ENCODE assay signal across 28 cellular contexts in genomic region chr21:21845901-21846396, GRCh38.
"Had no signal": no experiment of that assay in that cellular context is flagged by ENCODE, and none has a peak within 500 bp of the region (broad histone marks: within the 10 kb centered on the region; RNA-seq: fewer than 3 reads in every experiment).

No MANE protein-coding gene starts in this region.

- H3K9me3 ChIP-seq: esophagus squamous epithelium, mucosa of descending colon, neutrophil, right atrium auricular region, thyroid gland, vagina had no signal

- H3K4me2 ChIP-seq: smooth muscle cell had no signal

- H3K36me3 ChIP-seq: esophagus squamous epithelium, neutrophil, right atrium auricular region, stomach, thyroid gland, vagina had no signal

- H3K27me3 ChIP-seq: esophagus squamous epithelium, neutrophil, right atrium auricular region, stomach, thyroid gland, vagina had no signal

- FAIRE-seq: endometrium, frontal cortex, keratinocyte had no signal

- H3K4me1 ChIP-seq: esophagus squamous epithelium, parathyroid adenoma, right atrium auricular region, stomach, thyroid gland, vagina had no signal

- ATAC-seq: effector memory CD8-positive, alpha-beta T cell; left lobe of liver; mucosa of descending colon; natural killer cell treated with Interleukin-12 subunit alpha and Interleukin-12 subunit beta and Interleukin-15 and Interleukin-18, amount 100 ng/mL, for 72 hours; sciatic nerve had no signal

- H3K27ac ChIP-seq: esophagus squamous epithelium, neutrophil, parathyroid adenoma, right atrium auricular region, stomach, thyroid gland, vagina had no signal

- H3K9ac ChIP-seq: parathyroid adenoma had no signal

- DNase-seq: cortex of kidney; effector memory CD8-positive, alpha-beta T cell; erythroblast; esophagus squamous epithelium; hypothalamus; immature natural killer cell; mucosa of descending colon; naive B cell; stimulated activated CD4-positive, alpha-beta T cell treated with anti-CD3 and anti-CD28 coated beads, Interleukin-12 subunit alpha, Interleukin-12 subunit beta, amount 100 ng/mL, for 4 hours; stimulated activated CD4-positive, alpha-beta T cell treated with anti-CD3 and anti-CD28 coated beads, Interleukin-1b, Interleukin-23, amount 100 ng/mL, for 48 hours; stimulated activated CD4-positive, alpha-beta T cell treated with anti-CD3 and anti-CD28 coated beads, Interleukin-4, amount 100 ng/mL, for 1 hour; stimulated activated CD8-positive, alpha-beta memory T cell treated with anti-CD3 and anti-CD28 coated beads, Interleukin-4, amount 100 ng/mL, for 48 hours; stimulated activated naive CD4-positive, alpha-beta T cell treated with Interleukin-2 at 50 U/mL for 16 hours; stomach; thyroid gland; trophoblast cell had no signal

- H3K4me3 ChIP-seq: esophagus squamous epithelium, lung, mucosa of descending colon, right atrium auricular region, smooth muscle cell, stomach, thyroid gland, vagina had no signal

- H2AFZ ChIP-seq: parathyroid adenoma had no signal

- H3K79me2 ChIP-seq: parathyroid adenoma had no signal
